In genomic region chr10:110357871-110358270, GRCh38 we compare ENCODE assay signal across 13 cellular contexts. TPM values are rescaled to one million over a fixed set of nuclear protein-coding genes. Genes with fewer than 3 reads are reported as not detected.
DNase-seq lines count a peak whose midpoint lies in the region; ATAC-seq and TF ChIP-seq lines count a peak whose summit lies in the region.
"Had no signal": no experiment of that assay in that cellular context is flagged by ENCODE, and none has a peak within 500 bp of the region (broad histone marks: within the 10 kb centered on the region; RNA-seq: fewer than 3 reads in every experiment).

No MANE protein-coding gene starts in this region.

- TF ChIP-seq CTCF in natural killer cell (IDR thresholded peaks at IDR 0.05) (no peak), transverse colon (IDR thresholded peaks at IDR 0.05) (no peak)

- H3K27me3 Mint-ChIP-seq in natural killer cell treated with Interleukin-12 subunit alpha and Interleukin-12 subunit beta and Interleukin-15 and Interleukin-18, amount 100 ng/mL, for 72 hours, result peaks cover 0 to 5% of the 10 kb centered on the region in 2 donors
- peaks cover 0 to 12% of the 10 kb centered on the region in 2 donors for H3K27me3 Mint-ChIP-seq in natural killer cell (ENCODE audit: low read depth in 2 of 2)

- DNase-seq in natural killer cell treated with Interleukin-12 subunit alpha and Interleukin-12 subunit beta and Interleukin-15 and Interleukin-18, amount 100 ng/mL, for 72 hours (ENCODE audit: low spot score), result no peak
- DNase-seq in natural killer cell, result no peak
- DNase-seq in SJSA1 (ENCODE audit: low read depth in 1 of 2, low spot score in 2 of 2), result no peak
- no peak for DNase-seq in epithelial cell of prostate (ENCODE audit: low read depth, low spot score)
- DNase-seq in transverse colon, result no peak
- DNase-seq in NCI-H1930 (lab: John Stamatoyannopoulos, UW), result no peak
- no peak for DNase-seq in UCSD-AML1 (lab: John Stamatoyannopoulos, UW; ENCODE audit: unreplicated experiment)
- DNase-seq: BE2C, gastrocnemius medialis, islet precursor cell, NCI-H1436 treated with DMSO at 0.1 percent for 48 hours had no signal

- TF ChIP-seq EP300 in transverse colon (IDR thresholded peaks at IDR 0.05; ENCODE audit: low read depth), result no peak

- in situ Hi-C loops in transverse colon (cut with MboI; ENCODE audit: low pct_ligation_motif_present in 1 of 4, low pct_unique_long_range_greater_than_20kb in 1 of 4, low sequenced_read_pairs in 3 of 4), result loop anchor here in 2 of 4 donors (10.0 kb wide), 2 partner anchors 147 to 187 kb away; no protein-coding TSS in a partner anchor

- WGBS in transverse colon (ENCODE audit: low coverage in 1 of 2), 2 donors, result 92% methylated on average over 9 of the region's 9 CpGs; no CpG with 5 or more reads in 1 of the 2 donors

- H3K27ac ChIP-seq in SJSA1 (peak overlapping the region; percentile 74; the same call in 1 of the 2 replicates), epithelial cell of prostate (peak overlapping the region; percentile 100), transverse colon (peak overlapping the region; percentile 48 to 71 (median 66))
- H3K27ac ChIP-seq: ascending aorta, gastrocnemius medialis had no signal

- H3K4me3 ChIP-seq in SJSA1, result no peak overlapping the region
- no peak overlapping the region for H3K4me3 ChIP-seq in transverse colon
- H3K4me3 ChIP-seq: ascending aorta, gastrocnemius medialis had no signal

- H3K4me1 Mint-ChIP-seq in natural killer cell treated with Interleukin-12 subunit alpha and Interleukin-12 subunit beta and Interleukin-15 and Interleukin-18, amount 100 ng/mL, for 72 hours (ENCODE audit: low read depth in 2 of 2), result peaks cover 58 to 62% of the 10 kb centered on the region in 2 donors
- peaks cover 13 to 27% of the 10 kb centered on the region in 2 donors for H3K4me1 Mint-ChIP-seq in natural killer cell

- peak overlapping the region; percentile 91 to 93 for H3K27ac Mint-ChIP-seq in natural killer cell treated with Interleukin-12 subunit alpha and Interleukin-12 subunit beta and Interleukin-15 and Interleukin-18, amount 100 ng/mL, for 72 hours
- peak overlapping the region in 1 of 2 donors; percentile 44 for H3K27ac Mint-ChIP-seq in natural killer cell

- no peaks in the 10 kb centered on the region for H3K36me3 Mint-ChIP-seq in natural killer cell treated with Interleukin-12 subunit alpha and Interleukin-12 subunit beta and Interleukin-15 and Interleukin-18, amount 100 ng/mL, for 72 hours
- H3K36me3 Mint-ChIP-seq in natural killer cell, result no peaks in the 10 kb centered on the region

- intact Hi-C loops in natural killer cell (cut with micrococcal nuclease) (no loop called here), transverse colon (cut with DNase I; ENCODE audit: low total_unique reads) (no loop called here)

- H3K9me3 Mint-ChIP-seq in natural killer cell treated with Interleukin-12 subunit alpha and Interleukin-12 subunit beta and Interleukin-15 and Interleukin-18, amount 100 ng/mL, for 72 hours, result no peaks in the 10 kb centered on the region
- H3K9me3 Mint-ChIP-seq in natural killer cell, result no peaks in the 10 kb centered on the region

- no peaks in the 10 kb centered on the region for H3K9me3 ChIP-seq in SJSA1 (replicated peaks)
- no peaks in the 10 kb centered on the region for H3K9me3 ChIP-seq in transverse colon
- H3K9me3 ChIP-seq: ascending aorta, BE2C, gastrocnemius medialis had no signal

- H3K4me3 Mint-ChIP-seq in natural killer cell treated with Interleukin-12 subunit alpha and Interleukin-12 subunit beta and Interleukin-15 and Interleukin-18, amount 100 ng/mL, for 72 hours, result peak overlapping the region; percentile 85
- no peak overlapping the region for H3K4me3 Mint-ChIP-seq in natural killer cell

- no peak for ATAC-seq in natural killer cell treated with Interleukin-12 subunit alpha and Interleukin-12 subunit beta and Interleukin-15 and Interleukin-18, amount 100 ng/mL, for 72 hours
- ATAC-seq in natural killer cell, result no peak
- ATAC-seq in GM19035 (IDR thresholded peaks at IDR 0.05; ENCODE audit: unreplicated experiment), result no peak
- ATAC-seq: gastrocnemius medialis had no signal

- H3K4me1 ChIP-seq in SJSA1 (replicated peaks) (peaks cover 47% of the 10 kb centered on the region), transverse colon (peaks cover 3 to 17% (median 12%) of the 10 kb centered on the region in 4 donors)
- H3K4me1 ChIP-seq: gastrocnemius medialis had no signal

- H3K27me3 ChIP-seq in SJSA1 (replicated peaks), result no peaks in the 10 kb centered on the region
- no peaks in the 10 kb centered on the region for H3K27me3 ChIP-seq in transverse colon
- H3K27me3 ChIP-seq: ascending aorta, BE2C had no signal

- H3K36me3 ChIP-seq in SJSA1 (no peaks in the 10 kb centered on the region), transverse colon (no peaks in the 10 kb centered on the region)
- H3K36me3 ChIP-seq: ascending aorta, BE2C, gastrocnemius medialis had no signal

- no peak for TF ChIP-seq POLR2A in transverse colon (IDR thresholded peaks at IDR 0.05)

RNA-seq across cellular contexts. Expression of gene SMNDC1, which starts 53.2 kb away (rescaled TPM):
- total RNA-seq in natural killer cell treated with Interleukin-12 subunit alpha and Interleukin-12 subunit beta and Interleukin-15 and Interleukin-18, amount 100 ng/mL, for 72 hours, result 10 to 100 TPM; 39.7 to 41.8 TPM
- 10 to 100 TPM; 53.3 to 56.3 (median 55.3) TPM for total RNA-seq in natural killer cell
- total RNA-seq in SJSA1 (2014; rRNA removed; shearing (Covaris generic)), result 4.0 and 6.6 TPM in 2 replicates
- 10 to 100 TPM in 1 of 4 donors, 1 to 10 TPM in 3; 3.6 to 15.7 (median 8.9) TPM for total RNA-seq in transverse colon
